ENCODE assay signal across 16 cellular contexts in genomic region chr7:25255603-25256320, GRCh38. TPM values are rescaled to one million over a fixed set of nuclear protein-coding genes. Genes with fewer than 3 reads are reported as not detected.
A peak's percentile ranks its signal among the peaks of the same experiment; 100 is the strongest.
DNase-seq lines count a peak whose midpoint lies in the region; ATAC-seq lines count a peak whose summit lies in the region.
"Had no signal": no experiment of that assay in that cellular context is flagged by ENCODE, and none has a peak within 500 bp of the region (broad histone marks: within the 10 kb centered on the region; RNA-seq: fewer than 3 reads in every experiment).

No MANE protein-coding gene starts in this region.

- intact Hi-C loops in left colon (cut with DNase I, micrococcal nuclease): loop anchor here in 1 of 2 donors (5.0 kb wide), 1 partner anchor 307 kb away; no protein-coding TSS in a partner anchor

- peak; percentile 84 for ATAC-seq in left colon
- no peak for ATAC-seq in GM21619 (IDR thresholded peaks at IDR 0.05; ENCODE audit: unreplicated experiment)
- ATAC-seq: Panc1 had no signal

- peak; percentile 98 for DNase-seq in DMS 273 (lab: John Stamatoyannopoulos, UW; ENCODE audit: unreplicated experiment)
- DNase-seq in NCI-H524 (lab: John Stamatoyannopoulos, UW): peak; percentile 80 to 93
- peak; percentile 95 for DNase-seq in cerebellar cortex (ENCODE audit: low spot score)
- DNase-seq in left colon: peak; percentile 37 to 44
- DNase-seq in foreskin melanocyte: no peak
- DNase-seq in DMS153 (lab: John Stamatoyannopoulos, UW): no peak
- DNase-seq in GOT3 (lab: John Stamatoyannopoulos, UW): no peak
- DNase-seq: GM23248, HFFc6, MG63, NCI-H1105, NCI-H1930, SK-N-SH had no signal

RNA-seq across cellular contexts. Expression of gene NPVF, which starts 27.5 kb away (rescaled TPM):
- not detected for total RNA-seq in left colon
- total RNA-seq: GM23248, HFFc6, Right ventricle myocardium inferior had no signal

Comparison
In these comparisons a context has a peak if more than half of its experiments do, and no peak if none do; other contexts are left out.
1. DNase-seq: peak in DMS 273 (single experiment), NCI-H524 (2 of 2), cerebellar cortex (single experiment) and left colon (2 of 2); none in foreskin melanocyte (single experiment), DMS153 (single experiment) and GOT3 (single experiment).